Comparison of ENCODE assay signal across 1 cellular context in genomic region chr1:2234762-2235113, GRCh38.
TF ChIP-seq lines count a peak whose summit lies in the region.

No MANE protein-coding gene starts in this region.

TF ChIP-seq in HepG2, 621 proteins besides CTCF, POLR2A, EP300 and RAD21 (continued from another document and continues in another):
- TF ChIP-seq EHMT2 (IDR thresholded peaks at IDR 0.05; ENCODE audit: borderline replicate concordance, low read depth, low read length) (no peak), THAP11 (CRISPR knock-in tag; IDR thresholded peaks at IDR 0.05) (0 out of 2 replicates have a peak, but pooled peaks have one; percentile 9), SOX6 (IDR thresholded peaks at IDR 0.05) (no peak), SOX6 (CRISPR knock-in tag; IDR thresholded peaks at IDR 0.05) (peak; percentile 65), ZKSCAN8 (CRISPR knock-in tag; IDR thresholded peaks at IDR 0.05; ENCODE audit: borderline replicate concordance) (0 out of 2 replicates have a peak, but pooled peaks have one; percentile 17), HOXA3 (CRISPR knock-in tag; IDR thresholded peaks at IDR 0.05) (peak; percentile 19; the same call in 1 of the 2 replicates), SOX5 (CRISPR knock-in tag; IDR thresholded peaks at IDR 0.05; ENCODE audit: borderline replicate concordance) (peak; percentile 4; the same call in 1 of the 2 replicates), PITX1 (CRISPR knock-in tag; IDR thresholded peaks at IDR 0.05) (peak; percentile 27), ZNF317 (CRISPR knock-in tag; IDR thresholded peaks at IDR 0.05) (0 out of 2 replicates have a peak, but pooled peaks have one; percentile 2), ZNF282 (IDR thresholded peaks at IDR 0.05; ENCODE audit: partially characterized antibody) (no peak), ETV6 (CRISPR knock-in tag; conservative IDR thresholded peaks at IDR 0.05) (0 out of 2 replicates have a peak, but pooled peaks have one; percentile 7), KLF16 (CRISPR knock-in tag; IDR thresholded peaks at IDR 0.05) (peak in 1 of 2 experiments; percentile 2; a peak in 2 of 4 replicates), JARID2 (CRISPR knock-in tag; IDR thresholded peaks at IDR 0.05; ENCODE audit: insufficient replicate concordance) (peak; percentile 48), ELF1 (CRISPR knock-in tag; IDR thresholded peaks at IDR 0.05) (peak; percentile 1; the same call in 1 of the 2 replicates), POGK (CRISPR knock-in tag; conservative IDR thresholded peaks at IDR 0.05) (peak; percentile 25; the same call in 1 of the 2 replicates), PATZ1 (CRISPR knock-in tag; IDR thresholded peaks at IDR 0.05) (peak; percentile 91), ZNF362 (CRISPR knock-in tag; IDR thresholded peaks at IDR 0.05; ENCODE audit: borderline replicate concordance) (peak; percentile 63), ZNF574 (CRISPR knock-in tag; IDR thresholded peaks at IDR 0.05) (peak; percentile 19; the same call in 1 of the 2 replicates), ZNF792 (CRISPR knock-in tag; IDR thresholded peaks at IDR 0.05) (no peak), ERF (CRISPR knock-in tag; IDR thresholded peaks at IDR 0.05) (peak; percentile 13), HMGXB4 (CRISPR knock-in tag; IDR thresholded peaks at IDR 0.05; ENCODE audit: borderline replicate concordance in 1 of 2, low read depth in 1 of 2) (no peak), ZNF687 (CRISPR knock-in tag; IDR thresholded peaks at IDR 0.05) (peak; percentile 30), MYPOP (CRISPR knock-in tag; IDR thresholded peaks at IDR 0.05) (0 out of 2 replicates have a peak, but pooled peaks have one; percentile 10), ZNF407 (CRISPR knock-in tag; IDR thresholded peaks at IDR 0.05; ENCODE audit: not compliant biosample characterization) (no peak)
